Comparison of ENCODE assay signal across 26 cellular contexts in the genomic region with DNA sequence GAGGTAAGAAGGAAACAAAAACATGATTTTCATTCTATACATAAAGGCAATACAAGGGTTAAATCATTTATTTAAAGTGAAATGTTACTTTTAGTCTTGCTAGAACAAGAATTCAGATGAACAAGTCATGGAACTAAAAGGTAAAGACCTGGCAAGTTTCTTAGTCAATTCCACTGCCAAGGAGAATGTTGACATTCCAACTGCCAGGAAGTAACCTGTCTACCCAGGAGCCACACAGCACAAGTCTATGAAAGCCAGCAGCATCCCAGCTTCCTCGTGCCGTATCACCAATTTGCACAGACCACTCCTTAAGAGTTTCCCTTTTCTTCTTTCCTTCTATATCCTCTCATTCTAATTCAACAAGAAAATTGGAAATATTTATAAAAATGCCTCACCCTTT.
"Had no signal": no experiment of that assay in that cellular context is flagged by ENCODE, and none has a peak within 500 bp of the region (broad histone marks: within the 10 kb centered on the region; RNA-seq: fewer than 3 reads in every experiment).

No MANE protein-coding gene starts in this region.

- H3K4me3 Mint-ChIP-seq: activated B cell treated with CpG ODN at 0.5 μM for 24 hours; activated CD4-positive, alpha-beta T cell treated with anti-CD3 and anti-CD28 coated beads, Interleukin-2, amount 10 ng/mL, durations not matched to agents 24 days and 14 days; activated naive CD4-positive, alpha-beta T cell treated with anti-CD3 and anti-CD28 coated beads, Interleukin-2, amount 10 ng/mL, durations not matched to agents 7 days and 5 days had no signal

- H3K9me3 ChIP-seq: MG63, Peyer's patch, SJCRH30 had no signal

- H3K4me3 ChIP-seq: cardiac muscle cell, MG63, Peyer's patch, SJCRH30 had no signal

- ATAC-seq: HepG2, SK-N-SH treated with all-trans-retinoic acid at 6 μM for 48 hours had no signal

- DNase-seq: activated B cell treated with CpG ODN at 0.5 μM for 24 hours; activated CD4-positive, alpha-beta T cell treated with anti-CD3 and anti-CD28 coated beads for 1 hour; activated CD4-positive, alpha-beta T cell treated with anti-CD3 and anti-CD28 coated beads, Interleukin-2, amount 10 ng/mL, durations not matched to agents 24 days and 14 days; activated CD4-positive, alpha-beta T cell treated with anti-CD3 and anti-CD28 coated beads, Interleukin-2, amount 50 U/mL, for 48 hours; activated gamma-delta T cell; activated naive CD4-positive, alpha-beta T cell treated with anti-CD3 and anti-CD28 coated beads, Interleukin-2, amount 10 ng/mL, durations not matched to agents 7 days and 5 days; brain microvascular endothelial cell; cerebellar nuclear complex; MG63; MV-4-11; NCI-H1092 treated with DMSO at 0.1 percent for 48 hours; NCI-H1417 treated with DMSO at 0.1 percent for 48 hours; NCI-H1694; NCI-H2029; NCI-H510A treated with DMSO at 0.1 percent for 48 hours; NCI-H69; NK-92 treated with Interleukin-12 subunit alpha and Interleukin-12 subunit beta, amount 100 ng/mL, for 24 hours; Peyer's patch; Right ventricle myocardium superior; SJCRH30; SW 1271 had no signal

- H3K27me3 Mint-ChIP-seq: activated B cell treated with CpG ODN at 0.5 μM for 24 hours; activated CD4-positive, alpha-beta T cell treated with anti-CD3 and anti-CD28 coated beads, Interleukin-2, amount 10 ng/mL, durations not matched to agents 24 days and 14 days; activated naive CD4-positive, alpha-beta T cell treated with anti-CD3 and anti-CD28 coated beads, Interleukin-2, amount 10 ng/mL, durations not matched to agents 7 days and 5 days had no signal

- H3K27ac ChIP-seq: brain microvascular endothelial cell, cardiac muscle cell, KMS-11, Peyer's patch, RWPE1, SJCRH30 had no signal

- H3K9me3 Mint-ChIP-seq: activated B cell treated with CpG ODN at 0.5 μM for 24 hours; activated CD4-positive, alpha-beta T cell treated with anti-CD3 and anti-CD28 coated beads, Interleukin-2, amount 10 ng/mL, durations not matched to agents 24 days and 14 days; activated naive CD4-positive, alpha-beta T cell treated with anti-CD3 and anti-CD28 coated beads, Interleukin-2, amount 10 ng/mL, durations not matched to agents 7 days and 5 days had no signal

- H3K9ac ChIP-seq: KMS-11 had no signal

- H3K4me1 Mint-ChIP-seq: activated B cell treated with CpG ODN at 0.5 μM for 24 hours; activated CD4-positive, alpha-beta T cell treated with anti-CD3 and anti-CD28 coated beads, Interleukin-2, amount 10 ng/mL, durations not matched to agents 24 days and 14 days; activated naive CD4-positive, alpha-beta T cell treated with anti-CD3 and anti-CD28 coated beads, Interleukin-2, amount 10 ng/mL, durations not matched to agents 7 days and 5 days had no signal

- H3K4me1 ChIP-seq: Peyer's patch, SJCRH30 had no signal

- H3K27me3 ChIP-seq: brain microvascular endothelial cell, cardiac muscle cell, MG63, Peyer's patch, SJCRH30 had no signal

- H3K27ac Mint-ChIP-seq: activated B cell treated with CpG ODN at 0.5 μM for 24 hours; activated CD4-positive, alpha-beta T cell treated with anti-CD3 and anti-CD28 coated beads, Interleukin-2, amount 10 ng/mL, durations not matched to agents 24 days and 14 days; activated naive CD4-positive, alpha-beta T cell treated with anti-CD3 and anti-CD28 coated beads, Interleukin-2, amount 10 ng/mL, durations not matched to agents 7 days and 5 days had no signal

- H3K4me2 ChIP-seq: KMS-11 had no signal
